13 cellular contexts compared by ENCODE assay signal in the genomic region with DNA sequence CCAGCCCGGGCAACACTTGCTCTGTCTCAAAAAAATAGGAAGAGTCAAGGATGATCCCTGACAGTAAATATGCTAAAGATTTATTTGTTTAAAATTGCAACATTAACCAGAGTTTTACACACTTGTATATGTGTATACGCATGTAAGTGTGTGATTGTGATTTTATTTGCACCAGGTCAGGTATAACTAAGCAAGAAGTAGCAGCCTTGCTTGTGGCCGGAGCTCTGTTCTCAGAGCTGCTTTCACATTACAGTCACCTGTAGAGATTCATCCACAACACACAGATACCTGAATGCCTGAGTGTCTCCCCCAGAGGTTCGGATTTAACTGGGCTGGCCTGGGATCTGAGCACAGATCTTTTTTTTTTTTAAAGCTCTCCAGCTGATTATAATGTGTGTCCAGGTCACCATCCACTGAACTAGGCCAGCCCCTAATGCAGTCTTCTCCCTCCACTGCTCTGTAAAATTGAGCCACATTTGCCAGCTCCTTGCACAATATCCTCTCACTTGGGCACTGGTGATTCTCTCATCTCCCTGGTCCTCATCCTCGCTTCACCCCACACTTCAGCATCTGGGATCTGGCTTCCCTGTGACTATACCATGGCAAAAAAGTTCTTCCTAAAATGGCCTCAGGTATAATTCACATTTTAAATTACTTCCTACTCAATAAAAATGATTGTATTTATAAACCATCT.
A peak's percentile ranks its signal among the peaks of the same experiment; 100 is the strongest.
DNase-seq lines count a peak whose midpoint lies in the region; ATAC-seq and TF ChIP-seq lines count a peak whose summit lies in the region.
"Had no signal": no experiment of that assay in that cellular context is flagged by ENCODE, and none has a peak within 500 bp of the region (broad histone marks: within the 10 kb centered on the region; RNA-seq: fewer than 3 reads in every experiment).

No MANE protein-coding gene starts in this region.

- H3K4me3 ChIP-seq in OCI-LY3 (ENCODE audit: low read length) (peak overlapping the region; percentile 53), brain microvascular endothelial cell (ENCODE audit: low read depth, low read length) (no peak overlapping the region), neutrophil (ENCODE audit: low read depth in 1 of 2, low read length in 1 of 2) (no peak overlapping the region)

- H3K27me3 ChIP-seq in OCI-LY3 (ENCODE audit: low read depth, low read length): no peaks in the 10 kb centered on the region
- no peaks in the 10 kb centered on the region for H3K27me3 ChIP-seq in brain microvascular endothelial cell (replicated peaks)
- no peaks in the 10 kb centered on the region for H3K27me3 ChIP-seq in neutrophil

- TF ChIP-seq CTCF in OCI-LY3 (IDR thresholded peaks at IDR 0.05; ENCODE audit: low read depth, low read length) (no peak), brain microvascular endothelial cell (IDR thresholded peaks at IDR 0.05; ENCODE audit: low read depth, low read length, missing control alignments) (no peak), neutrophil (IDR thresholded peaks at IDR 0.05) (no peak)

- H3K4me2 ChIP-seq in OCI-LY3 (ENCODE audit: low read length): peak overlapping the region; percentile 74

- H4K20me1 ChIP-seq in OCI-LY3 (ENCODE audit: insufficient read depth, low read length): no peaks in the 10 kb centered on the region

- peak overlapping the region; percentile 61 for H3K27ac ChIP-seq in OCI-LY3 (ENCODE audit: low read length)
- peak overlapping the region; percentile 100 for H3K27ac ChIP-seq in brain microvascular endothelial cell
- peak overlapping the region; percentile 96 for H3K27ac ChIP-seq in neutrophil

- H3K4me1 ChIP-seq in OCI-LY3 (ENCODE audit: low read length) (peaks cover 54% of the 10 kb centered on the region), neutrophil (ENCODE audit: control insufficient read depth in 1 of 2, insufficient read depth in 1 of 2, low read depth in 1 of 2, low read length in 1 of 2) (peaks cover 60 to 61% of the 10 kb centered on the region in 2 experiments)

- peak overlapping the region; percentile 51 for H3K9ac ChIP-seq in OCI-LY3 (ENCODE audit: low read length)

- H3K36me3 ChIP-seq in OCI-LY3 (replicated peaks; ENCODE audit: low read depth, low read length): no peaks in the 10 kb centered on the region
- H3K36me3 ChIP-seq in brain microvascular endothelial cell (replicated peaks): no peaks in the 10 kb centered on the region
- no peaks in the 10 kb centered on the region for H3K36me3 ChIP-seq in neutrophil

- H3K79me2 ChIP-seq in OCI-LY3 (ENCODE audit: low read length): no peaks in the 10 kb centered on the region

- no peak for ATAC-seq in GM18498 (IDR thresholded peaks at IDR 0.05; ENCODE audit: unreplicated experiment)

- peak overlapping the region; percentile 68 for H2AFZ ChIP-seq in OCI-LY3 (ENCODE audit: low read depth, low read length)

- H3K9me3 ChIP-seq in OCI-LY3 (ENCODE audit: insufficient read depth, low read length) (no peaks in the 10 kb centered on the region), neutrophil (no peaks in the 10 kb centered on the region)

- peak; percentile 28 for DNase-seq in activated CD8-positive, alpha-beta memory T cell treated with anti-CD3 and anti-CD28 coated beads for 24 hours
- no peak for DNase-seq in activated CD8-positive, alpha-beta memory T cell treated with anti-CD3 and anti-CD28 coated beads, Interleukin-2, amount 50 U/mL, for 4 hours
- no peak for DNase-seq in brain microvascular endothelial cell
- DNase-seq in NCI-H1694 treated with DMSO at 0.1 percent for 48 hours (lab: John Stamatoyannopoulos, UW): no peak
- no peak for DNase-seq in CD1c-positive myeloid dendritic cell (ENCODE audit: extremely low spot score)
- DNase-seq: activated CD4-positive, alpha-beta T cell treated with anti-CD3 and anti-CD28 coated beads for 1 hour; activated effector memory CD4-positive, alpha-beta T cell treated with Interleukin-2 at 50 U/mL for 16 hours; GF-D8; naive B cell; NCI-H1930 had no signal

- in situ Hi-C loops in brain microvascular endothelial cell (cut with HindIII; ENCODE audit: low pct_ligation_motif_present, low sequenced_read_pairs): no loop called here
